14 cellular contexts compared by ENCODE assay signal in genomic region chr15:80034633-80035032, GRCh38. TPM values are rescaled to one million over a fixed set of nuclear protein-coding genes. Genes with fewer than 3 reads are reported as not detected.
DNase-seq lines count a peak whose midpoint lies in the region; ATAC-seq, FAIRE-seq and TF ChIP-seq lines count a peak whose summit lies in the region.
"Had no signal": no experiment of that assay in that cellular context is flagged by ENCODE, and none has a peak within 500 bp of the region (broad histone marks: within the 10 kb centered on the region; RNA-seq: fewer than 3 reads in every experiment).

No MANE protein-coding gene starts in this region.

- H3K4me2 ChIP-seq in BLaER1 (peak overlapping the region; percentile 43), OCI-LY3 (ENCODE audit: low read length) (0 out of 2 replicates have a peak overlapping the region, but pooled peaks have one; percentile 9)

- no peak for FAIRE-seq in pancreas (lab: Jason Lieb, UNC)
- FAIRE-seq: D721Med, HepG2 had no signal

- H3K27me3 ChIP-seq in BLaER1 (no peaks in the 10 kb centered on the region), OCI-LY3 (ENCODE audit: low read depth, low read length) (no peaks in the 10 kb centered on the region), pancreas (no peaks in the 10 kb centered on the region)

- TF ChIP-seq CTCF in GM13976 (IDR thresholded peaks at IDR 0.05; ENCODE audit: borderline replicate concordance, control extremely low read depth, extremely low read depth, insufficient read depth, missing control alignments) (no peak), OCI-LY3 (IDR thresholded peaks at IDR 0.05; ENCODE audit: low read depth, low read length) (no peak), pancreas (IDR thresholded peaks at IDR 0.05) (no peak)

- DNase-seq in GM13976 (ENCODE audit: low spot score) = peak; percentile 57
- DNase-seq in left kidney (ENCODE audit: low read depth, low spot score) = peak; percentile 61
- DNase-seq in pancreas = no peak
- no peak for DNase-seq in stimulated activated CD4-positive, alpha-beta T cell treated with anti-CD3 and anti-CD28 coated beads, Interleukin-4, amount 100 ng/mL, for 1 hour
- DNase-seq: AML-193; CD4-positive, alpha-beta memory T cell; NCI-H2029 treated with DMSO at 0.1 percent for 48 hours; NK-92 treated with Interleukin-12 subunit alpha and Interleukin-12 subunit beta, amount 100 ng/mL, for 24 hours had no signal

- no peak overlapping the region for H2AFZ ChIP-seq in OCI-LY3 (ENCODE audit: low read depth, low read length)

- H3K79me2 ChIP-seq in OCI-LY3 (ENCODE audit: low read length) = no peaks in the 10 kb centered on the region

- intact Hi-C loops in pancreas (cut with DNase I) = no loop called here

- no peaks in the 10 kb centered on the region for H3K9me3 ChIP-seq in BLaER1
- H3K9me3 ChIP-seq in OCI-LY3 (ENCODE audit: insufficient read depth, low read length) = no peaks in the 10 kb centered on the region
- H3K9me3 ChIP-seq in pancreas = no peaks in the 10 kb centered on the region

- ATAC-seq in pancreas (no peak), GM18520 (IDR thresholded peaks at IDR 0.05; ENCODE audit: unreplicated experiment) (no peak), HG02970 (IDR thresholded peaks at IDR 0.05; ENCODE audit: low FRiP score, unreplicated experiment) (no peak)
- ATAC-seq: HepG2 had no signal

- in situ Hi-C loops in GM13976 (cut with MboI; ENCODE audit: low sequenced_read_pairs, unreplicated experiment) = no loop called here

- H3K9ac ChIP-seq in BLaER1 (no peak overlapping the region), OCI-LY3 (ENCODE audit: low read length) (no peak overlapping the region)

- no peak overlapping the region for H3K27ac ChIP-seq in BLaER1
- no peak overlapping the region for H3K27ac ChIP-seq in OCI-LY3 (ENCODE audit: low read length)
- H3K27ac ChIP-seq in pancreas = no peak overlapping the region

- no peaks in the 10 kb centered on the region for H4K20me1 ChIP-seq in BLaER1
- H4K20me1 ChIP-seq in OCI-LY3 (ENCODE audit: insufficient read depth, low read length) = no peaks in the 10 kb centered on the region

- H3K36me3 ChIP-seq in BLaER1 (no peaks in the 10 kb centered on the region), OCI-LY3 (replicated peaks; ENCODE audit: low read depth, low read length) (no peaks in the 10 kb centered on the region), pancreas (no peaks in the 10 kb centered on the region)

- H3K4me3 ChIP-seq in BLaER1 (no peak overlapping the region), OCI-LY3 (ENCODE audit: low read length) (no peak overlapping the region), pancreas (no peak overlapping the region)

- H3K4me1 ChIP-seq in BLaER1 (peaks cover 45% of the 10 kb centered on the region), OCI-LY3 (ENCODE audit: low read length) (peaks cover 44% of the 10 kb centered on the region), pancreas (no peaks in the 10 kb centered on the region)

- 80 to 83% methylated on average over 3 of the region's 3 CpGs for WGBS in pancreas, 2 donors

RNA-seq across cellular contexts. Expression of gene ZFAND6, which starts 24.8 kb away (rescaled TPM):
- total RNA-seq in pancreas = 10 to 100 TPM; 16.9 to 33.1 (median 18.8) TPM
- polyA plus RNA-seq in pancreas = 10 to 100 TPM; 18.3 to 41.5 TPM

Comparison
In these comparisons a context has a peak if more than half of its experiments do, and no peak if none do; other contexts are left out.
1. DNase-seq: peak in GM13976 (single experiment) and left kidney (single experiment); none in pancreas (0 of 6) and stimulated activated CD4-positive, alpha-beta T cell treated with anti-CD3 and anti-CD28 coated beads, Interleukin-4, amount 100 ng/mL, for 1 hour (single experiment).